ENCODE assay signal across 16 cellular contexts in genomic region chr10:60652628-60653027, GRCh38.
DNase-seq lines count a peak whose midpoint lies in the region; ATAC-seq and TF ChIP-seq lines count a peak whose summit lies in the region.
"Had no signal": no experiment of that assay in that cellular context is flagged by ENCODE, and none has a peak within 500 bp of the region (broad histone marks: within the 10 kb centered on the region; RNA-seq: fewer than 3 reads in every experiment).

No MANE protein-coding gene starts in this region.

- peaks cover 10 to 30% (median 25%) of the 10 kb centered on the region in 3 donors for H3K4me1 Mint-ChIP-seq in IgD-negative memory B cell

- CTCF ChIA-PET in RWPE1 (lab: Yijun Ruan, JAX) = no interaction called here

- H3K27ac ChIP-seq in RWPE1 (no peak overlapping the region), suprapubic skin (no peak overlapping the region)
- H3K27ac ChIP-seq: SK-N-MC had no signal

- peak overlapping the region; percentile 6 to 88 (median 39) for H3K27ac Mint-ChIP-seq in IgD-negative memory B cell
- H3K27ac Mint-ChIP-seq: activated CD4-positive, alpha-beta T cell treated with anti-CD3 and anti-CD28 coated beads, Interleukin-2, amount 10 ng/mL, durations not matched to agents 24 days and 14 days; nephron had no signal

- POLR2A ChIA-PET in RWPE1 (lab: Yijun Ruan, JAX; ENCODE audit: low non-redundant PET) = no interaction called here

- no peaks in the 10 kb centered on the region for H3K27me3 ChIP-seq in suprapubic skin

- TF ChIP-seq EP300 in suprapubic skin (IDR thresholded peaks at IDR 0.05) = no peak

- DNase-seq in RWPE1 (ENCODE audit: low spot score) (no peak), suprapubic skin (ENCODE audit: low spot score in 2 of 2) (no peak), putamen (ENCODE audit: low spot score) (no peak), NCI-H1417 treated with DMSO at 0.1 percent for 48 hours (lab: John Stamatoyannopoulos, UW) (no peak)
- DNase-seq: activated CD4-positive, alpha-beta T cell treated with anti-CD3 and anti-CD28 coated beads, Interleukin-2, amount 10 ng/mL, durations not matched to agents 24 days and 14 days; H9; islet precursor cell; NCI-H524 treated with DMSO at 0.1 percent for 48 hours; stimulated activated CD8-positive, alpha-beta memory T cell treated with anti-CD3 and anti-CD28 coated beads, Interleukin-4, amount 100 ng/mL, for 48 hours had no signal

- H3K36me3 ChIP-seq in suprapubic skin = no peaks in the 10 kb centered on the region

- peak; percentile 88 for ATAC-seq in GM18505 (IDR thresholded peaks at IDR 0.05; ENCODE audit: unreplicated experiment)
- peak; percentile 91 for ATAC-seq in GM21381 (IDR thresholded peaks at IDR 0.05; ENCODE audit: unreplicated experiment)
- peak; percentile 80 for ATAC-seq in HG02973 (IDR thresholded peaks at IDR 0.05; ENCODE audit: unreplicated experiment)

- peak overlapping the region in 3 of 4 donors; percentile 47 to 83 (median 83) for H3K4me3 Mint-ChIP-seq in IgD-negative memory B cell
- H3K4me3 Mint-ChIP-seq: activated CD4-positive, alpha-beta T cell treated with anti-CD3 and anti-CD28 coated beads, Interleukin-2, amount 10 ng/mL, durations not matched to agents 24 days and 14 days; H9; nephron had no signal

- TF ChIP-seq POLR2A in GM18505 (IDR thresholded peaks at IDR 0.05; ENCODE audit: borderline replicate concordance, extremely low read depth, insufficient read depth, insufficient read length) (no peak), suprapubic skin (IDR thresholded peaks at IDR 0.05) (no peak)

- no peaks in the 10 kb centered on the region for H3K4me1 ChIP-seq in suprapubic skin

- H3K36me3 Mint-ChIP-seq in IgD-negative memory B cell = peaks cover 5% of the 10 kb centered on the region

- no peaks in the 10 kb centered on the region for H3K27me3 Mint-ChIP-seq in IgD-negative memory B cell
- H3K27me3 Mint-ChIP-seq: activated CD4-positive, alpha-beta T cell treated with anti-CD3 and anti-CD28 coated beads, Interleukin-2, amount 10 ng/mL, durations not matched to agents 24 days and 14 days had no signal

- no peak overlapping the region for H3K4me3 ChIP-seq in suprapubic skin
- H3K4me3 ChIP-seq: SK-N-MC had no signal

- WGBS in suprapubic skin = 89% methylated on average over 6 of the region's 6 CpGs

- TF ChIP-seq CTCF in RWPE1 (conservative IDR thresholded peaks at IDR 0.05; ENCODE audit: low read depth) = no peak
- TF ChIP-seq CTCF in suprapubic skin (IDR thresholded peaks at IDR 0.05) = no peak

- no peaks in the 10 kb centered on the region for H3K9me3 ChIP-seq in suprapubic skin

- no peaks in the 10 kb centered on the region for H3K9me3 Mint-ChIP-seq in IgD-negative memory B cell
- H3K9me3 Mint-ChIP-seq: activated naive CD4-positive, alpha-beta T cell treated with anti-CD3 and anti-CD28 coated beads, Interleukin-2, amount 50 U/mL, for 72 hours; H9 had no signal
